Comparison of ENCODE assay signal across 17 cellular contexts in the genomic region with DNA sequence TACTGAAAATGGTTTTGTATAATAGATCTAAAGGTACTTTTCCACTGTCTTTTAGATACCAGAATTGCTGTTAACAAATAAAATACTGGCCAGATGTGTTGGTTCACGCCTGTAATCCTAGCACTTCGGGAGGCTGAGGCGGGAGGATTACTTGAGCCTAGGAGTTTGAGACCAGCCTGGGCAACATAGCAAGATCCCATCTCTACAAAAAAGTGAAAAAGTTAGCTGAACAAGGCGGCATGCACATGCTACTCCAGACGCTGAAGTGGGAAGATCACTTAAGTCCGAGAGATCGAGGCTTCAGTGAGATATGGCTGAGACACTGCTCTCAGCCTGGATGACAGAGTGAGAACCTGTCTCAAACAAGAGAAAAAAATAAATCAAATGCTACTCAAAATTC. TPM values are rescaled to one million over a fixed set of nuclear protein-coding genes. Genes with fewer than 3 reads are reported as not detected.
DNase-seq lines count a peak whose midpoint lies in the region; ATAC-seq, FAIRE-seq and TF ChIP-seq lines count a peak whose summit lies in the region.
"Had no signal": no experiment of that assay in that cellular context is flagged by ENCODE, and none has a peak within 500 bp of the region (broad histone marks: within the 10 kb centered on the region; RNA-seq: fewer than 3 reads in every experiment).

No MANE protein-coding gene starts in this region.

- no TSS peak for BruUV-seq in K562 (replicated peaks; lab: Mats Ljungman, UMichigan)

- no peak overlapping the region for H3K4me2 ChIP-seq in K562 (ENCODE audit: insufficient read depth, low read length)

- H3K27ac ChIP-seq in K562 (ENCODE audit: extremely low read depth, low read depth, low read length) (no peak overlapping the region), liver (ENCODE audit: low read depth in 1 of 2, low read length in 2 of 2) (peak overlapping the region; percentile 56 to 99), spleen (peak overlapping the region in 5 of 8 donors; percentile 36 to 84 (median 81)), vagina (no peak overlapping the region), gastroesophageal sphincter (peak overlapping the region in 2 of 4 donors; percentile 6 to 13)

- peaks cover 3 to 16% of the 10 kb centered on the region in 2 experiments; a peak in 3 of 5 replicates for H3K4me1 ChIP-seq in K562 (replicated peaks in 1 of 2; ENCODE audit: control insufficient read depth in 2 of 2, insufficient read depth in 2 of 2, low read length in 2 of 2)
- H3K4me1 ChIP-seq in liver (ENCODE audit: control insufficient read depth in 4 of 4, insufficient read depth in 4 of 4, low read length in 3 of 4): peaks cover 11 to 42% (median 23%) of the 10 kb centered on the region in 4 donors
- peaks cover 0 to 20% (median 5%) of the 10 kb centered on the region in 6 donors for H3K4me1 ChIP-seq in spleen
- peaks cover 14% of the 10 kb centered on the region for H3K4me1 ChIP-seq in vagina
- peaks cover 0 to 20% (median 5%) of the 10 kb centered on the region in 3 donors for H3K4me1 ChIP-seq in gastroesophageal sphincter

- no peak for TF ChIP-seq EP300 in K562 (IDR thresholded peaks at IDR 0.05; ENCODE audit: low read length)
- TF ChIP-seq EP300 in gastroesophageal sphincter (IDR thresholded peaks at IDR 0.05): no peak

- no peaks in the 10 kb centered on the region for H4K20me1 ChIP-seq in K562 (replicated peaks; ENCODE audit: control insufficient read depth, insufficient read depth, low read length)

- intact Hi-C loops in K562 (cut with micrococcal nuclease): no loop called here
- intact Hi-C loops in spleen (cut with DNase I; ENCODE audit: low total_unique reads): no loop called here
- intact Hi-C loops in vagina (cut with DNase I): no loop called here

- H3K9ac ChIP-seq in K562 (ENCODE audit: insufficient read depth in 1 of 2, low read depth in 2 of 2, low read length in 2 of 2) (no peak overlapping the region), liver (ENCODE audit: low read depth in 1 of 2, low read length in 2 of 2) (peak overlapping the region; percentile 93 to 99)

- H3K36me3 ChIP-seq in K562 (ENCODE audit: control insufficient read depth, insufficient read depth, low read length): no peaks in the 10 kb centered on the region
- peaks cover 0 to 12% (median 1%) of the 10 kb centered on the region in 4 donors for H3K36me3 ChIP-seq in liver (ENCODE audit: control insufficient read depth in 4 of 4, insufficient read depth in 3 of 4, low read depth in 1 of 4, low read length in 3 of 4)
- no peaks in the 10 kb centered on the region for H3K36me3 ChIP-seq in spleen
- no peaks in the 10 kb centered on the region for H3K36me3 ChIP-seq in vagina
- peaks cover 0 to 8% of the 10 kb centered on the region in 2 donors for H3K36me3 ChIP-seq in gastroesophageal sphincter

- H3K9me3 ChIP-seq in K562 (replicated peaks; ENCODE audit: control insufficient read depth, insufficient read depth, low read depth, low read length) (no peaks in the 10 kb centered on the region), liver (ENCODE audit: control insufficient read depth in 4 of 4, low read length in 3 of 4) (no peaks in the 10 kb centered on the region), spleen (no peaks in the 10 kb centered on the region), vagina (no peaks in the 10 kb centered on the region), gastroesophageal sphincter (no peaks in the 10 kb centered on the region)

- no peak for TF ChIP-seq POLR2A in K562 (conservative IDR thresholded peaks at IDR 0.05)
- TF ChIP-seq POLR2A in spleen (IDR thresholded peaks at IDR 0.05): no peak
- TF ChIP-seq POLR2A in vagina (IDR thresholded peaks at IDR 0.05): no peak
- TF ChIP-seq POLR2A in gastroesophageal sphincter (IDR thresholded peaks at IDR 0.05): no peak

- in situ Hi-C loops in K562 (cut with MboI): no loop called here

- H2AFZ ChIP-seq in K562 (ENCODE audit: low read depth, low read length): no peak overlapping the region

- TF ChIP-seq RAD21 in K562 (CRISPR knock-in tag; conservative IDR thresholded peaks at IDR 0.05 in 1 of 2, IDR thresholded peaks at IDR 0.05 in 1 of 2) (no peak), liver (IDR thresholded peaks at IDR 0.05) (no peak)

- CTCF ChIA-PET in K562 (lab: Yijun Ruan, JAX; ENCODE audit: low intra/inter-chr PET ratio): no interaction called here

- H3K27me3 ChIP-seq in K562 (ENCODE audit: control insufficient read depth in 2 of 2, insufficient read depth in 2 of 2, low read length in 2 of 2): no peaks in the 10 kb centered on the region
- no peaks in the 10 kb centered on the region for H3K27me3 ChIP-seq in liver (ENCODE audit: control insufficient read depth in 4 of 4, insufficient read depth in 4 of 4, low read length in 3 of 4)
- H3K27me3 ChIP-seq in spleen (replicated peaks in 1 of 7): no peaks in the 10 kb centered on the region
- H3K27me3 ChIP-seq in vagina: no peaks in the 10 kb centered on the region
- no peaks in the 10 kb centered on the region for H3K27me3 ChIP-seq in gastroesophageal sphincter

- no peak for FAIRE-seq in K562 (lab: Jason Lieb, UNC)
- FAIRE-seq: GM12878, GM18507, RCC 7860 had no signal

- no peaks in the 10 kb centered on the region for H3K9me1 ChIP-seq in K562 (ENCODE audit: control insufficient read depth, insufficient read depth, low read length)

- H3K4me3 ChIP-seq in K562: no peak overlapping the region
- H3K4me3 ChIP-seq in liver (ENCODE audit: low read depth in 1 of 3, low read length in 3 of 3): peak overlapping the region; percentile 29 to 90 (median 45)
- peak overlapping the region in 1 of 8 donors; percentile 65 for H3K4me3 ChIP-seq in spleen
- H3K4me3 ChIP-seq in vagina: no peak overlapping the region
- no peak overlapping the region for H3K4me3 ChIP-seq in gastroesophageal sphincter
- H3K4me3 ChIP-seq: GM12878 had no signal

- POLR2A ChIA-PET in K562 (lab: Yijun Ruan, JAX): no interaction called here

- TF ChIP-seq CTCF in K562 (IDR thresholded peaks at IDR 0.05 in 2 of 3, conservative IDR thresholded peaks at IDR 0.05 in 1 of 3; ENCODE audit: insufficient read depth in 2 of 3, low read depth in 1 of 3, low read length in 3 of 3) (no peak), liver (IDR thresholded peaks at IDR 0.05; ENCODE audit: low read depth, low read length, missing input control) (no peak), spleen (IDR thresholded peaks at IDR 0.05 in 8 of 11, conservative IDR thresholded peaks at IDR 0.05 in 3 of 11) (no peak), vagina (IDR thresholded peaks at IDR 0.05) (no peak), gastroesophageal sphincter (IDR thresholded peaks at IDR 0.05) (no peak)

- WGBS in K562 (ENCODE audit: insufficient coverage, low coverage, missing lambda C conversion rate): 63% methylated on average over 7 of the region's 7 CpGs
- WGBS in liver: 69% methylated on average over 7 of the region's 7 CpGs
- 92 to 99% (median 94%) methylated on average over 7 of the region's 7 CpGs for WGBS in spleen, 5 donors
- WGBS in gastroesophageal sphincter (ENCODE audit: low coverage in 1 of 2), 2 donors: 95 to 100% methylated on average over 4 to 7 of the region's 7 CpGs

- no peaks in the 10 kb centered on the region for H3K79me2 ChIP-seq in K562 (ENCODE audit: control insufficient read depth, insufficient read depth, low read length)

- DNase-seq in K562 (ENCODE audit: extremely low read depth in 1 of 4, low spot score in 3 of 4) (no peak), spleen (no peak), CD1c-positive myeloid dendritic cell (ENCODE audit: extremely low spot score) (no peak), vagina (ENCODE audit: extremely low spot score in 2 of 2) (no peak)
- DNase-seq: DMS79, H9, IMR-90, NCI-H2029, NCI-H510A, SIG-M5 had no signal

- ATAC-seq in K562: no peak
- ATAC-seq in GM18511 (IDR thresholded peaks at IDR 0.05; ENCODE audit: unreplicated experiment): no peak
- no peak for ATAC-seq in gastroesophageal sphincter
- ATAC-seq: GM12878 had no signal

TF ChIP-seq in K562, 482 proteins besides CTCF, POLR2A, EP300 and RAD21 (continues in another document):
- TF ChIP-seq RBM25 (IDR thresholded peaks at IDR 0.05; ENCODE audit: low read depth, low read length, severe bottlenecking): peak; percentile 72
- TF ChIP-seq BCOR (IDR thresholded peaks at IDR 0.05): peak; percentile 36; the same call in 1 of the 2 replicates

TF ChIP-seq in liver, 16 proteins besides CTCF, POLR2A, EP300 and RAD21 (continues in another document):
- TF ChIP-seq TAF1 (conservative IDR thresholded peaks at IDR 0.05) (no peak), YY1 (IDR thresholded peaks at IDR 0.05) (no peak), EGR1 (IDR thresholded peaks at IDR 0.05; ENCODE audit: low read depth in 2 of 2) (no peak), RXRA (IDR thresholded peaks at IDR 0.05) (no peak), HNF4A (conservative IDR thresholded peaks at IDR 0.05) (no peak), NR2F2 (IDR thresholded peaks at IDR 0.05) (no peak)

RNA-seq across cellular contexts. Expression of gene HNMT, which starts 2.8 kb away (rescaled TPM):
- total RNA-seq in K562 (2011; cell fraction: chromatin; rRNA removed; ENCODE audit: low replicate concordance): 3.5 and 3.7 TPM in 2 replicates
- total RNA-seq in K562 (2011; cell fraction: nucleolus; rRNA removed): 1.3 TPM in 1 of 2 replicates, not detected in the other
- total RNA-seq in K562 (2011; cell fraction: nucleoplasm; rRNA removed): 0.66 and 1.5 TPM in 2 replicates
- 3.5 and 5.2 TPM in 2 replicates for total RNA-seq in K562 (2014; rRNA removed)
- 7.6 and 8.5 TPM in 2 replicates for total RNA-seq in K562 (2014; rRNA removed; fragmentation: Illumina TruSeq; extraction: Trizol)
- 10.7 and 12.5 TPM in 2 replicates for total RNA-seq in K562 (2015; rRNA removed; fragmentation: Illumina TruSeq; extraction: Trizol)
- total RNA-seq in K562 (2021): 2.8 and 3.1 TPM in 2 replicates
- 2.9 and 10.9 TPM in 2 replicates for polyA plus RNA-seq in K562 (2011; rRNA removed)
- polyA plus RNA-seq in K562 (2011; cell fraction: cytosol; rRNA removed): 2.3 and 2.6 TPM in 2 replicates
- 1.8 and 2.6 TPM in 2 replicates for polyA plus RNA-seq in K562 (2011; cell fraction: nucleus; rRNA removed)
- 7.2 and 12.0 TPM in 2 replicates for polyA plus RNA-seq in K562 (2012)
- polyA plus RNA-seq in K562 (2014; fragmentation: Illumina TruSeq; extraction: Trizol): 4.8 and 5.8 TPM in 2 replicates
- polyA plus RNA-seq in K562 (2014; fragmentation: Nextera tagmentation; extraction: Ambion mirVana): 1 to 10 TPM; 5.3 TPM
- polyA plus RNA-seq in K562 (2014; rRNA removed): 4.9 and 7.3 TPM in 2 replicates
- polyA minus RNA-seq in K562 (2011; rRNA and poly(A)+ RNA removed): 4.5 and 7.1 TPM in 2 replicates
- 3.3 TPM in 1 of 2 replicates, not detected in the other for polyA minus RNA-seq in K562 (2011; cell fraction: cytosol; rRNA and poly(A)+ RNA removed)
- polyA minus RNA-seq in K562 (2011; cell fraction: nucleus; rRNA and poly(A)+ RNA removed): 1.3 and 1.5 TPM in 2 replicates
- 100 to 1,000 TPM in 1 of 2 donors, 10 to 100 TPM in 1; 93.6 to 103 TPM for total RNA-seq in liver
- polyA plus RNA-seq in liver: 10 to 100 TPM; 44.4 to 63.4 TPM
- 10 to 100 TPM; 31.2 to 74.2 (median 52.2) TPM for total RNA-seq in spleen
- 10 to 100 TPM; 38.4 to 40.4 (median 40.2) TPM for polyA plus RNA-seq in spleen
- total RNA-seq in vagina: 18.9 TPM
- 10 to 100 TPM; 16.7 to 52.8 (median 47.7) TPM for total RNA-seq in gastroesophageal sphincter
- total RNA-seq: G401, GM12878 had no signal
- polyA plus RNA-seq: GM12878 had no signal

Comparison
In these comparisons a context has a peak if more than half of its experiments do, and no peak if none do; other contexts are left out.
1. H3K27ac ChIP-seq: peak in liver (2 of 2) and spleen (5 of 8); none in K562 (single experiment) and vagina (single experiment).
2. H3K4me3 ChIP-seq: peak in liver (3 of 3); none in K562 (single experiment), vagina (0 of 2) and gastroesophageal sphincter (0 of 2).
3. H3K9ac ChIP-seq: peak in liver (2 of 2); none in K562 (0 of 2).